15 cellular contexts compared by ENCODE assay signal in the genomic region with DNA sequence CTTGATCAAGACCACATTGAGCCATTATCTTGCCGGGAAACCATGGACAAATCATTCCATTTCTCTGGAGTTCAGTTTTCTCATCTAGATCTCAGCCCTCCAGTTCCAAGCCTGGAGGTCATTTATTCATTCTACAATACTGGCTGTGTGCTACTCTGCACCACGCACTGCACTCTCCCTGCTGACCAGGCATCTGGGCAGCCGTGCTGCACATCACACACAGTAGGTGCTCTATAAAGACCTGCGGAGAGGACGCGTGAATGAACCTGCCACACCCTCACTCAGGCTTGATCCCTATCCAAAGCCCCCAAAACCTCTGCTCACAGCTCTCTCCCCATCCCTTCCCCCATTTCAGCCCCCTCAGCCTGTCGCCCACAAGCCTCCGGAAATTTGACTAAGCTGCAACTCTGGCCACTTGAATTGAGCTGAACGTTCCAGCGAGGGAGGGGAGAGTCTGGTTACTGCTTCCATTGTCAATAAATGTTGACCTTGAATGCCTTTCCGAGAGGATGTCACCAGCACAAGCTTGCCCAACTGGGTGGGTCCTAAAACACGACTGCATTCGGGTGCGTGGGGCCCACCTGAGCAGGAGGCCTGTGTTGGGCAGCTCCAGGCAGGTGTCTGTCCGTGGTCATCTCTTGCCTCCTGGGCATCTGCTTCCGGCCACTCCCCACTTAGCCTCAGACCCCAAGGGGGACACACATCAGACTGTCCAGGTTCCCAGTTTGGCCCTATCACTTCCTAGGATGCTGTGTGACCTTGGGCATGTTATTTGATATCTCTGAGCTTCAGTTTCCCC. TPM values are rescaled to one million over a fixed set of nuclear protein-coding genes. Genes with fewer than 3 reads are reported as not detected.
DNase-seq lines count a peak whose midpoint lies in the region; ATAC-seq, FAIRE-seq and TF ChIP-seq lines count a peak whose summit lies in the region.
"Had no signal": no experiment of that assay in that cellular context is flagged by ENCODE, and none has a peak within 500 bp of the region (broad histone marks: within the 10 kb centered on the region; RNA-seq: fewer than 3 reads in every experiment).

No MANE protein-coding gene starts in this region.

- no peak for TF ChIP-seq RAD21 in H1 (IDR thresholded peaks at IDR 0.05 in 1 of 2, conservative IDR thresholded peaks at IDR 0.05 in 1 of 2; ENCODE audit: low read depth in 2 of 2, low read length in 2 of 2)

- TF ChIP-seq POLR2A in H1 (IDR thresholded peaks at IDR 0.05; ENCODE audit: control extremely low read depth in 1 of 2, low read depth in 2 of 2, low read length in 2 of 2): no peak

- H3K23ac ChIP-seq in H1 (ENCODE audit: insufficient read length): no peak overlapping the region
- H3K23ac ChIP-seq in neuronal stem cell (ENCODE audit: low read depth, low read length, poor library complexity): no peak overlapping the region

- FAIRE-seq in H1 (lab: Jason Lieb, UNC): no peak

- H4K8ac ChIP-seq in H1 (ENCODE audit: extremely low read depth, insufficient read depth, low read length): no peak overlapping the region
- no peak overlapping the region for H4K8ac ChIP-seq in neuronal stem cell (ENCODE audit: low read depth, low read length)

- peak overlapping the region; percentile 72 for H3K4me2 ChIP-seq in Karpas-422 (ENCODE audit: low read depth, low read length, poor library complexity, severe bottlenecking)
- 0 out of 4 replicates have a peak overlapping the region, but pooled peaks of 1 of the 2 experiments have one; percentile 20 for H3K4me2 ChIP-seq in H1 (ENCODE audit: insufficient read depth in 1 of 2, low read depth in 2 of 2, low read length in 2 of 2)
- H3K4me2 ChIP-seq in neuronal stem cell (ENCODE audit: insufficient read depth, low read length, poor library complexity, severe bottlenecking): no peak overlapping the region

- peak overlapping the region; percentile 13 for H4K91ac ChIP-seq in H1 (replicated peaks; ENCODE audit: insufficient read length, low read length)
- no peak overlapping the region for H4K91ac ChIP-seq in neuronal stem cell (ENCODE audit: low read depth, low read length, poor library complexity)

- H3K9me3 ChIP-seq in Karpas-422 (ENCODE audit: low read length): no peaks in the 10 kb centered on the region
- H3K9me3 ChIP-seq in H1 (ENCODE audit: insufficient read depth in 2 of 2, low read depth in 1 of 2, low read length in 1 of 2): no peaks in the 10 kb centered on the region
- H3K9me3 ChIP-seq in neuronal stem cell (replicated peaks in 1 of 2; ENCODE audit: control insufficient read depth in 2 of 2, insufficient read depth in 1 of 2, low read depth in 1 of 2, low read length in 2 of 2): no peaks in the 10 kb centered on the region

- no peak overlapping the region for H2AFZ ChIP-seq in Karpas-422 (ENCODE audit: low read length)
- no peak overlapping the region for H2AFZ ChIP-seq in H1 (ENCODE audit: low read length)
- H2AFZ ChIP-seq in neuronal stem cell (ENCODE audit: low read length): no peak overlapping the region

- peak overlapping the region; percentile 45 for H3K4me3 ChIP-seq in Karpas-422 (ENCODE audit: low read length)
- no peak overlapping the region for H3K4me3 ChIP-seq in H1 (ENCODE audit: extremely low read depth in 1 of 4, insufficient read depth in 2 of 4, low read depth in 3 of 4, low read length in 4 of 4)
- no peak overlapping the region for H3K4me3 ChIP-seq in neuronal stem cell (ENCODE audit: low read length in 2 of 2)

- H3K23me2 ChIP-seq in H1 (ENCODE audit: low read depth, low read length): no peaks in the 10 kb centered on the region; the same call in 1 of the 2 replicates

- TF ChIP-seq EP300 in H1 (IDR thresholded peaks at IDR 0.05; ENCODE audit: borderline replicate concordance in 1 of 2, low read depth in 2 of 2, low read length in 2 of 2): no peak

- 84% methylated on average over 16 of the region's 16 CpGs; no CpG with 5 or more reads in 1 of the 2 experiments for WGBS in H1 (ENCODE audit: extremely low coverage in 1 of 2, insufficient coverage in 1 of 2, insufficient read length in 1 of 2, insufficient replicate concordance in 2 of 2, low coverage in 1 of 2, low lambda C conversion rate in 2 of 2, missing lambda C conversion rate in 1 of 2), 2 experiments
- WGBS in neuronal stem cell (ENCODE audit: extremely low coverage in 2 of 2, insufficient read length in 2 of 2, insufficient replicate concordance in 1 of 2), 2 donors: no CpG with 5 or more reads among the region's 16 CpGs

- peak overlapping the region; percentile 87; the same call in 1 of the 2 replicates for H2BK20ac ChIP-seq in H1 (ENCODE audit: low read length)

- H3K79me2 ChIP-seq in Karpas-422 (ENCODE audit: low read length) (no peaks in the 10 kb centered on the region), H1 (ENCODE audit: control insufficient read depth in 1 of 2, insufficient read depth in 2 of 2, low read length in 2 of 2) (no peaks in the 10 kb centered on the region)

- H2AK5ac ChIP-seq in H1 (ENCODE audit: low read depth, low read length) (no peak overlapping the region), neuronal stem cell (ENCODE audit: low read depth, low read length) (peak overlapping the region; percentile 50)

- H4K20me1 ChIP-seq in Karpas-422 (ENCODE audit: insufficient read depth, low read depth, low read length): no peaks in the 10 kb centered on the region
- no peaks in the 10 kb centered on the region for H4K20me1 ChIP-seq in H1 (replicated peaks in 1 of 2; ENCODE audit: control insufficient read depth in 1 of 2, insufficient read depth in 2 of 2, low read length in 2 of 2)

- H3K4me1 ChIP-seq in Karpas-422 (ENCODE audit: low read length) (peaks cover 97% of the 10 kb centered on the region), H1 (replicated peaks in 1 of 4; ENCODE audit: control insufficient read depth in 3 of 4, insufficient read depth in 4 of 4, low read length in 3 of 4) (peaks cover 0 to 29% (median 13%) of the 10 kb centered on the region in 4 experiments; a peak in 6 of 7 replicates), neuronal stem cell (ENCODE audit: control insufficient read depth in 2 of 2, insufficient read depth in 1 of 2, low read depth in 1 of 2, low read length in 2 of 2) (peaks cover 15 to 24% of the 10 kb centered on the region in 2 donors), foreskin keratinocyte (no peaks in the 10 kb centered on the region)

- H4K5ac ChIP-seq in H1 (ENCODE audit: insufficient read length, low read depth, low read length): no peak overlapping the region

- no peaks in the 10 kb centered on the region; the same call in 1 of the 2 replicates for H3K79me1 ChIP-seq in H1 (ENCODE audit: low read depth, low read length)
- no peaks in the 10 kb centered on the region for H3K79me1 ChIP-seq in neuronal stem cell (ENCODE audit: low read depth, low read length)

- no peak overlapping the region for H3K4ac ChIP-seq in H1 (replicated peaks; ENCODE audit: insufficient read length, low read depth, low read length)
- no peak overlapping the region for H3K4ac ChIP-seq in neuronal stem cell (ENCODE audit: low read length)

- CTCF ChIA-PET in H1 (lab: Charles Lee; ENCODE audit: partially characterized antibody): interaction anchor here (0.7 to 2.9 kb wide), 7 partner anchors 9 to 81 kb away, joined by 3 to 22 read pairs (median 9); no protein-coding TSS in a partner anchor

- H3K14ac ChIP-seq in H1 (ENCODE audit: insufficient read length) (no peak overlapping the region), neuronal stem cell (ENCODE audit: low read length) (no peak overlapping the region)

- H2BK120ac ChIP-seq in H1 (replicated peaks; ENCODE audit: low read depth, low read length) (no peak overlapping the region), neuronal stem cell (ENCODE audit: low read depth, low read length) (no peak overlapping the region)

- DNase-seq in DMS153 treated with DMSO at 0.1 percent for 48 hours (lab: John Stamatoyannopoulos, UW; ENCODE audit: unreplicated experiment) (peak; percentile 26), Karpas-422 (no peak), H1 (ENCODE audit: low read depth in 1 of 2, low spot score in 2 of 2) (no peak), neuronal stem cell (ENCODE audit: low spot score) (no peak), foreskin keratinocyte (no peak)
- DNase-seq in activated CD4-positive, alpha-beta T cell treated with anti-CD3 and anti-CD28 coated beads, Interleukin-2, amount 50 U/mL, for 4 hours: no peak
- DNase-seq in stimulated activated naive CD4-positive, alpha-beta T cell (lab: John Stamatoyannopoulos, UW): no peak
- DNase-seq: AML-193, DND-41, KG1, MV-4-11, NCI-H1694 treated with DMSO at 0.1 percent for 48 hours had no signal

- ATAC-seq in foreskin keratinocyte: no peak
- ATAC-seq: HCT116 had no signal

- H3K9ac ChIP-seq in Karpas-422 (ENCODE audit: low read length) (peak overlapping the region; percentile 70), H1 (replicated peaks in 1 of 4; ENCODE audit: extremely low read depth in 1 of 4, low read depth in 3 of 4, low read length in 3 of 4) (no peak overlapping the region), neuronal stem cell (ENCODE audit: low read depth, low read length, poor library complexity) (no peak overlapping the region)

- TF ChIP-seq CTCF in H1 (IDR thresholded peaks at IDR 0.05; ENCODE audit: control extremely low read depth in 1 of 3, insufficient read depth in 1 of 3, low read depth in 1 of 3, low read length in 3 of 3): no peak
- no peak for TF ChIP-seq CTCF in foreskin keratinocyte (conservative IDR thresholded peaks at IDR 0.05)

- no peaks in the 10 kb centered on the region for H3K9me2 ChIP-seq in Karpas-422 (replicated peaks; ENCODE audit: insufficient read depth, low read length)

- POLR2A ChIA-PET in H1 (lab: Charles Lee; ENCODE audit: partially characterized antibody): interaction anchor here (1.3 to 1.8 kb wide), 3 partner anchors 8 to 39 kb away, joined by 3 to 8 read pairs (median 5); no protein-coding TSS in a partner anchor

- no peak overlapping the region for H3K56ac ChIP-seq in H1 (replicated peaks; ENCODE audit: insufficient read length, low read depth, low read length)

- no peak overlapping the region for H2BK5ac ChIP-seq in H1 (ENCODE audit: low read depth, low read length)
- no peak overlapping the region for H2BK5ac ChIP-seq in neuronal stem cell (ENCODE audit: low read length)

- H3K18ac ChIP-seq in H1 (ENCODE audit: extremely low read depth, low read length) (no peak overlapping the region), neuronal stem cell (ENCODE audit: low read length) (peak overlapping the region; percentile 61)

- H3K27me3 ChIP-seq in Karpas-422 (ENCODE audit: low read length) (no peaks in the 10 kb centered on the region), H1 (replicated peaks in 1 of 4; ENCODE audit: control insufficient read depth in 3 of 4, extremely low read depth in 1 of 4, insufficient read depth in 3 of 4, low read length in 3 of 4) (no peaks in the 10 kb centered on the region; a peak in 1 of 7 replicates), neuronal stem cell (ENCODE audit: control insufficient read depth in 3 of 3, insufficient read depth in 3 of 3, low read depth in 1 of 3, low read length in 3 of 3) (peaks cover 0 to 45% (median 0%) of the 10 kb centered on the region in 3 experiments), foreskin keratinocyte (peaks cover 36% of the 10 kb centered on the region)

- H3K36me3 ChIP-seq in Karpas-422 (ENCODE audit: insufficient read depth, low read length) (no peaks in the 10 kb centered on the region), H1 (ENCODE audit: control insufficient read depth in 2 of 4, insufficient read depth in 4 of 4, low read length in 3 of 4) (no peaks in the 10 kb centered on the region), neuronal stem cell (replicated peaks in 1 of 2; ENCODE audit: control insufficient read depth in 2 of 2, insufficient read depth in 2 of 2, low read length in 2 of 2) (no peaks in the 10 kb centered on the region)

- H2BK12ac ChIP-seq in H1 (ENCODE audit: low read depth, low read length) (peak overlapping the region; percentile 35; the same call in 1 of the 2 replicates), neuronal stem cell (ENCODE audit: low read length) (no peak overlapping the region)

- H2BK15ac ChIP-seq in H1 (ENCODE audit: low read length) (no peak overlapping the region), neuronal stem cell (ENCODE audit: low read length) (peak overlapping the region; percentile 82)

- H3K27ac ChIP-seq in Karpas-422 (ENCODE audit: low read length) (peak overlapping the region; percentile 95), H1 (ENCODE audit: low read depth, low read length) (no peak overlapping the region), neuronal stem cell (replicated peaks; ENCODE audit: low read length) (no peak overlapping the region), foreskin keratinocyte (no peak overlapping the region)
- H3K27ac ChIP-seq: C4-2B had no signal

RNA-seq across cellular contexts. Expression of a gene that starts 17.8 kb away (rescaled TPM):
- 27.4 and 49.8 TPM in 2 replicates for total RNA-seq in Karpas-422 (2014; rRNA removed; shearing (Covaris generic); ENCODE audit: low replicate concordance)
- 0.89 and 1.4 TPM in 2 replicates for total RNA-seq in H1 (2021; fragmentation: NEBNext Ultra II Directional; extraction: Animal tissue kit (Norgen Biotek cat#: 25700))
- polyA plus RNA-seq in H1 (2011; rRNA removed) (1.3 and 3.1 TPM in 2 replicates), foreskin keratinocyte (not detected in 2 replicates)
- 1.2 TPM for polyA plus RNA-seq in H1 (2011; cell fraction: cytosol; rRNA removed)
- polyA plus RNA-seq in H1 (2011; cell fraction: nucleus; rRNA removed): 3.7 TPM
- 0.22 to 1.3 TPM (median 0.64 TPM) in 4 replicates for polyA plus RNA-seq in H1 (2012, experiment 1 of 2)
- 0.18 TPM for polyA plus RNA-seq in H1 (2012, experiment 2 of 2)
- 0.39 TPM for polyA plus RNA-seq in H1 (2013, experiment 1 of 2)
- 0.33 TPM for polyA plus RNA-seq in H1 (2013, experiment 2 of 2)
- polyA minus RNA-seq in H1 (2011; rRNA and poly(A)+ RNA removed): 1.2 and 2.2 TPM in 2 replicates
- polyA minus RNA-seq in H1 (2011; cell fraction: cytosol; rRNA and poly(A)+ RNA removed): 2.2 TPM
- 0.70 TPM for polyA minus RNA-seq in H1 (2011; cell fraction: nucleus; rRNA and poly(A)+ RNA removed)
- 5.6 TPM for polyA plus RNA-seq in neuronal stem cell (2013, experiment 1 of 2)
- 4.9 TPM for polyA plus RNA-seq in neuronal stem cell (2013, experiment 2 of 2)
- not detected in 2 replicates for total RNA-seq in foreskin keratinocyte
- total RNA-seq: G401 had no signal

RNA-seq across cellular contexts. Expression of a gene that starts 43.0 kb away (rescaled TPM):
- total RNA-seq in Karpas-422 (2014; rRNA removed; shearing (Covaris generic); ENCODE audit: low replicate concordance): 5.8 and 10.2 TPM in 2 replicates
- total RNA-seq in H1 (2021; fragmentation: NEBNext Ultra II Directional; extraction: Animal tissue kit (Norgen Biotek cat#: 25700)): 2.4 and 2.5 TPM in 2 replicates
- 1.6 TPM in 2 replicates for polyA plus RNA-seq in H1 (2011; rRNA removed)
- polyA plus RNA-seq in H1 (2011; cell fraction: cytosol; rRNA removed): 2.0 TPM
- 1.5 TPM for polyA plus RNA-seq in H1 (2011; cell fraction: nucleus; rRNA removed)
- 1.7 to 3.4 TPM (median 2.0 TPM) in 4 replicates for polyA plus RNA-seq in H1 (2012, experiment 1 of 2)
- polyA plus RNA-seq in H1 (2012, experiment 2 of 2): 1.7 TPM
- 2.2 TPM for polyA plus RNA-seq in H1 (2013, experiment 1 of 2)
- 2.5 TPM for polyA plus RNA-seq in H1 (2013, experiment 2 of 2)
- 2.4 and 2.7 TPM in 2 replicates for polyA minus RNA-seq in H1 (2011; rRNA and poly(A)+ RNA removed)
- 0.59 TPM for polyA minus RNA-seq in H1 (2011; cell fraction: cytosol; rRNA and poly(A)+ RNA removed)
- 1.3 TPM for polyA minus RNA-seq in H1 (2011; cell fraction: nucleus; rRNA and poly(A)+ RNA removed)
- polyA plus RNA-seq in neuronal stem cell (2013, experiment 1 of 2): 5.6 TPM
- 6.0 TPM for polyA plus RNA-seq in neuronal stem cell (2013, experiment 2 of 2)
- total RNA-seq in foreskin keratinocyte: 2.9 and 3.0 TPM in 2 replicates
- 2.4 and 2.8 TPM in 2 replicates for polyA plus RNA-seq in foreskin keratinocyte

RNA-seq across cellular contexts. Expression of a gene that starts 57.6 kb away (rescaled TPM):
- 17.3 and 25.2 TPM in 2 replicates for total RNA-seq in Karpas-422 (2014; rRNA removed; shearing (Covaris generic); ENCODE audit: low replicate concordance)
- 27.9 and 30.2 TPM in 2 replicates for total RNA-seq in H1 (2021; fragmentation: NEBNext Ultra II Directional; extraction: Animal tissue kit (Norgen Biotek cat#: 25700))
- polyA plus RNA-seq in H1 (2011; rRNA removed) (9.4 and 16.3 TPM in 2 replicates), foreskin keratinocyte (8.8 and 9.1 TPM in 2 replicates)
- polyA plus RNA-seq in H1 (2011; cell fraction: cytosol; rRNA removed): 7.6 TPM
- polyA plus RNA-seq in H1 (2011; cell fraction: nucleus; rRNA removed): 23.8 TPM
- 12.5 to 17.8 TPM (median 16.7 TPM) in 4 replicates for polyA plus RNA-seq in H1 (2012, experiment 1 of 2)
- polyA plus RNA-seq in H1 (2012, experiment 2 of 2): 16.1 TPM
- polyA plus RNA-seq in H1 (2013, experiment 1 of 2): 13.6 TPM
- 12.7 TPM for polyA plus RNA-seq in H1 (2013, experiment 2 of 2)
- polyA minus RNA-seq in H1 (2011; rRNA and poly(A)+ RNA removed): 10.2 and 16.9 TPM in 2 replicates
- polyA minus RNA-seq in H1 (2011; cell fraction: cytosol; rRNA and poly(A)+ RNA removed): 16.4 TPM
- polyA minus RNA-seq in H1 (2011; cell fraction: nucleus; rRNA and poly(A)+ RNA removed): 22.2 TPM
- 12.5 TPM for polyA plus RNA-seq in neuronal stem cell (2013, experiment 1 of 2)
- polyA plus RNA-seq in neuronal stem cell (2013, experiment 2 of 2): 13.0 TPM
- total RNA-seq in foreskin keratinocyte: 15.7 and 16.2 TPM in 2 replicates

Comparison
In these comparisons a context has a peak if more than half of its experiments do, and no peak if none do; other contexts are left out.
1. RNA of a gene that starts 17.8 kb away (total RNA-seq): 27.4 to 49.8 TPM in Karpas-422; 0.89 to 1.4 TPM in H1 and not detected in foreskin keratinocyte; every median in the first group is over 10 times any median in the second.